ENCODE assay signal across 32 cellular contexts in the genomic region with DNA sequence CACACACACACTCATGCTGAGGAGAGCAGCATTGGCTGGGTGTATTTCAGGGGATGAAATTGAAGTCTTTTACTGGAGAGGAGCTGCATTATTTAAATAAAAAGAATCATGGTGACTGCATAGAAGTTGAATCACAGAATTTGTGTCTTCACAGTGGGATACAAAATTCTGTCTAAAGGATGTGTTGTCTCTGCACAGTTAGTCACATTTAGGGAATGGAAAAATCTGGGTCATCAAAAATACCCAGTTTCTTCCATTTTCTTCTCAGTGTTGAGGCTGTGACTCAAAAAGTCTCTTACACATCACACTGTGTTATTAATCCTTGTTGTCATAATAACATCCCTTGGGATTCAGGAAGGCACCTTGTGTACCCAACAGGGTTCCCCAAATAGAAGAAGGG. TPM values are rescaled to one million over a fixed set of nuclear protein-coding genes. Genes with fewer than 3 reads are reported as not detected.
DNase-seq lines count a peak whose midpoint lies in the region; ATAC-seq, FAIRE-seq and TF ChIP-seq lines count a peak whose summit lies in the region.
"Had no signal": no experiment of that assay in that cellular context is flagged by ENCODE, and none has a peak within 500 bp of the region (broad histone marks: within the 10 kb centered on the region; RNA-seq: fewer than 3 reads in every experiment).

No MANE protein-coding gene starts in this region.

- H3K27me3 Mint-ChIP-seq in HFFc6 (ENCODE audit: insufficient read depth) (no peaks in the 10 kb centered on the region; the same call in 1 of the 2 replicates), astrocyte (ENCODE audit: low read depth, unreplicated experiment) (no peaks in the 10 kb centered on the region), osteocyte (ENCODE audit: unreplicated experiment) (no peaks in the 10 kb centered on the region)
- H3K27me3 Mint-ChIP-seq: progenitor cell of endocrine pancreas had no signal

- ATAC-seq in SK-N-SH treated with all-trans-retinoic acid at 6 μM for 48 hours, result no peak
- ATAC-seq in HG02970 (IDR thresholded peaks at IDR 0.05; ENCODE audit: low FRiP score, unreplicated experiment), result no peak
- ATAC-seq: GM12878, heart right ventricle, HepG2, left colon had no signal

- intact Hi-C loops in uterus (cut with DNase I; ENCODE audit: low total_unique reads), result no loop called here

- TF ChIP-seq RAD21 in SK-N-SH (IDR thresholded peaks at IDR 0.05; ENCODE audit: low read length), result no peak

- POLR2A ChIA-PET in SK-N-SH (lab: Yijun Ruan, JAX), result no interaction called here

- H3K4me1 Mint-ChIP-seq in HFFc6 (ENCODE audit: low read depth) (peaks cover 78% of the 10 kb centered on the region), astrocyte (ENCODE audit: low read depth, unreplicated experiment) (no peaks in the 10 kb centered on the region), osteocyte (ENCODE audit: unreplicated experiment) (peaks cover 36% of the 10 kb centered on the region)
- H3K4me1 Mint-ChIP-seq: activated CD4-positive, alpha-beta memory T cell treated with anti-CD3 and anti-CD28 coated beads, Interleukin-2, amount 10 ng/mL, durations not matched to agents 7 days and 5 days; memory B cell had no signal

- H3K27ac ChIP-seq in SK-N-SH (ENCODE audit: low read depth in 2 of 2, low read length in 1 of 2), result peak overlapping the region in 1 of 2 experiments; percentile 70; a peak in 2 of 4 replicates
- peak overlapping the region; percentile 46 for H3K27ac ChIP-seq in astrocyte (ENCODE audit: low read depth, low read length)
- no peak overlapping the region for H3K27ac ChIP-seq in uterus
- H3K27ac ChIP-seq: 22Rv1, coronary artery, heart right ventricle, PC-9, thoracic aorta, vagina had no signal

- TF ChIP-seq POLR2A in uterus (IDR thresholded peaks at IDR 0.05), result no peak

- peak overlapping the region; percentile 21; the same call in 1 of the 2 replicates for H3K4me3 Mint-ChIP-seq in HFFc6
- no peak overlapping the region for H3K4me3 Mint-ChIP-seq in astrocyte (ENCODE audit: unreplicated experiment)
- no peak overlapping the region for H3K4me3 Mint-ChIP-seq in osteocyte (ENCODE audit: unreplicated experiment)
- H3K4me3 Mint-ChIP-seq: activated CD4-positive, alpha-beta memory T cell treated with anti-CD3 and anti-CD28 coated beads, Interleukin-2, amount 10 ng/mL, durations not matched to agents 7 days and 5 days; CD14-positive monocyte; memory B cell had no signal

- DNase-seq in SK-N-SH, result no peak
- peak; percentile 72 for DNase-seq in HFFc6
- DNase-seq in astrocyte (ENCODE audit: low read depth), result no peak
- DNase-seq in osteocyte (ENCODE audit: extremely low spot score, unreplicated experiment), result no peak
- no peak for DNase-seq in NOMO-1 treated with dmso at 0.1 percent for 144 hours (lab: John Stamatoyannopoulos, UW; ENCODE audit: unreplicated experiment)
- no peak for DNase-seq in uterus
- DNase-seq: activated CD4-positive, alpha-beta memory T cell treated with anti-CD3 and anti-CD28 coated beads, Interleukin-2, amount 10 ng/mL, durations not matched to agents 7 days and 5 days; activated CD4-positive, CD25-positive, alpha-beta regulatory T cell; activated naive CD4-positive, alpha-beta T cell treated with Interleukin-2 at 50 U/mL for 16 hours; DMS79 treated with DMSO at 0.1 percent for 48 hours; effector memory CD4-positive, alpha-beta T cell; foreskin fibroblast; heart right ventricle; left colon; NCI-H1092; NCI-H187 treated with DMSO at 0.1 percent for 48 hours; NCI-H526; NK-92 treated with Interleukin-12 subunit alpha and Interleukin-12 subunit beta, amount 100 ng/mL, for 24 hours; PC-9; SHP77; stimulated activated naive CD4-positive, alpha-beta T cell had no signal

- H3K4me2 ChIP-seq in SK-N-SH (peak overlapping the region; percentile 35; the same call in 1 of the 2 replicates), astrocyte (ENCODE audit: low read length) (no peak overlapping the region)
- H3K4me2 ChIP-seq: PC-9 had no signal

- H3K27ac Mint-ChIP-seq in HFFc6 (peak overlapping the region; percentile 85), astrocyte (ENCODE audit: unreplicated experiment) (no peak overlapping the region), osteocyte (ENCODE audit: unreplicated experiment) (peak overlapping the region; percentile 73)
- H3K27ac Mint-ChIP-seq: activated CD4-positive, alpha-beta memory T cell treated with anti-CD3 and anti-CD28 coated beads, Interleukin-2, amount 10 ng/mL, durations not matched to agents 7 days and 5 days; memory B cell; progenitor cell of endocrine pancreas had no signal

- H3K79me2 ChIP-seq in SK-N-SH (ENCODE audit: insufficient read depth) (peaks cover 89% of the 10 kb centered on the region), astrocyte (ENCODE audit: insufficient read depth, low read length) (peaks cover 82% of the 10 kb centered on the region)

- peak overlapping the region; percentile 20; the same call in 1 of the 2 replicates for H3K9ac ChIP-seq in SK-N-SH
- H3K9ac ChIP-seq in astrocyte (ENCODE audit: low read length), result no peak overlapping the region

- H3K36me3 Mint-ChIP-seq in HFFc6 (ENCODE audit: low read depth) (peaks cover 51% of the 10 kb centered on the region), astrocyte (ENCODE audit: low read depth, unreplicated experiment) (no peaks in the 10 kb centered on the region), osteocyte (ENCODE audit: unreplicated experiment) (peaks cover 3% of the 10 kb centered on the region)
- H3K36me3 Mint-ChIP-seq: CD14-positive monocyte, memory B cell had no signal

- peaks cover 35% of the 10 kb centered on the region for H3F3A ChIP-seq in SK-N-SH (replicated peaks; ENCODE audit: insufficient read depth)

- CTCF ChIA-PET in SK-N-SH (lab: Yijun Ruan, JAX), result no interaction called here

- H3K9me3 ChIP-seq in SK-N-SH, result no peaks in the 10 kb centered on the region
- no peaks in the 10 kb centered on the region for H3K9me3 ChIP-seq in astrocyte (ENCODE audit: insufficient read depth, low read depth, low read length)
- no peaks in the 10 kb centered on the region for H3K9me3 ChIP-seq in uterus
- H3K9me3 ChIP-seq: heart right ventricle, thoracic aorta, vagina had no signal

- no peaks in the 10 kb centered on the region for H3K9me2 ChIP-seq in SK-N-SH

- H3K4me3 ChIP-seq in SK-N-SH (ENCODE audit: low read depth in 2 of 2, low read length in 1 of 2), result no peak overlapping the region
- no peak overlapping the region for H3K4me3 ChIP-seq in astrocyte (ENCODE audit: insufficient read depth, low read depth, low read length)
- H3K4me3 ChIP-seq in uterus, result no peak overlapping the region
- H3K4me3 ChIP-seq: coronary artery, GM12878, heart right ventricle, PC-9, thoracic aorta, vagina had no signal

- H2AFZ ChIP-seq in SK-N-SH (ENCODE audit: low read depth), result no peak overlapping the region
- no peak overlapping the region for H2AFZ ChIP-seq in astrocyte (ENCODE audit: low read depth, low read length)
- H2AFZ ChIP-seq: PC-9 had no signal

- no peaks in the 10 kb centered on the region for H4K20me1 ChIP-seq in SK-N-SH (ENCODE audit: insufficient read depth)
- H4K20me1 ChIP-seq in astrocyte (ENCODE audit: insufficient read depth, low read length), result peaks cover 27% of the 10 kb centered on the region

- no peaks in the 10 kb centered on the region for H3K27me3 ChIP-seq in SK-N-SH (ENCODE audit: insufficient read depth)
- H3K27me3 ChIP-seq in astrocyte (ENCODE audit: insufficient read depth, low read length), result no peaks in the 10 kb centered on the region
- H3K27me3 ChIP-seq in uterus, result no peaks in the 10 kb centered on the region
- H3K27me3 ChIP-seq: heart right ventricle, vagina had no signal

- no peaks in the 10 kb centered on the region for H3K9me3 Mint-ChIP-seq in HFFc6
- H3K9me3 Mint-ChIP-seq in astrocyte (ENCODE audit: unreplicated experiment), result no peaks in the 10 kb centered on the region
- H3K9me3 Mint-ChIP-seq in osteocyte (ENCODE audit: unreplicated experiment), result no peaks in the 10 kb centered on the region
- H3K9me3 Mint-ChIP-seq: activated CD4-positive, alpha-beta memory T cell treated with anti-CD3 and anti-CD28 coated beads, Interleukin-2, amount 10 ng/mL, durations not matched to agents 7 days and 5 days; memory B cell had no signal

- no peak for TF ChIP-seq CTCF in SK-N-SH (IDR thresholded peaks at IDR 0.05)
- TF ChIP-seq CTCF in HFFc6 (IDR thresholded peaks at IDR 0.05), result no peak
- no peak for TF ChIP-seq CTCF in astrocyte (IDR thresholded peaks at IDR 0.05; ENCODE audit: insufficient read depth, low read depth, low read length)
- no peak for TF ChIP-seq CTCF in osteocyte (IDR thresholded peaks at IDR 0.05)
- TF ChIP-seq CTCF in uterus (IDR thresholded peaks at IDR 0.05), result no peak

- FAIRE-seq in astrocyte (lab: Jason Lieb, UNC), result no peak
- FAIRE-seq: GM12878, HepG2 had no signal

- H3K4me1 ChIP-seq in SK-N-SH (ENCODE audit: control insufficient read depth in 1 of 2, insufficient read depth in 2 of 2, low read depth in 1 of 2, low read length in 1 of 2) (peaks cover 0 to 16% of the 10 kb centered on the region in 2 experiments; a peak in 2 of 4 replicates), astrocyte (ENCODE audit: insufficient read depth, low read length) (peaks cover 18% of the 10 kb centered on the region), uterus (no peaks in the 10 kb centered on the region)
- H3K4me1 ChIP-seq: vagina had no signal

- H3K36me3 ChIP-seq in SK-N-SH (replicated peaks in 1 of 2; ENCODE audit: control insufficient read depth in 1 of 2, insufficient read depth in 2 of 2, low read length in 1 of 2), result peaks cover 4 to 19% of the 10 kb centered on the region in 2 experiments
- no peaks in the 10 kb centered on the region for H3K36me3 ChIP-seq in astrocyte (ENCODE audit: insufficient read depth, low read length)
- H3K36me3 ChIP-seq in uterus, result no peaks in the 10 kb centered on the region
- H3K36me3 ChIP-seq: thoracic aorta, vagina had no signal

- no peak for TF ChIP-seq EP300 in SK-N-SH (IDR thresholded peaks at IDR 0.05; ENCODE audit: borderline replicate concordance in 1 of 2, low read depth in 1 of 2, low read length in 1 of 2)

RNA-seq across cellular contexts. Expression of a gene that starts 10.9 kb away (rescaled TPM):
- polyA plus RNA-seq in SK-N-SH (2012; rRNA removed), result 50.0 and 55.0 TPM in 2 replicates
- 72.7 and 72.8 TPM in 2 replicates for polyA plus RNA-seq in SK-N-SH (2012; cell fraction: cytosol; rRNA removed)
- polyA plus RNA-seq in SK-N-SH (2012; cell fraction: nucleus; rRNA removed), result 39.7 and 70.7 TPM in 2 replicates
- total RNA-seq in HFFc6 (2021; fragmentation: NEBNext Ultra II Directional; extraction: Animal tissue kit (Norgen Biotek cat#: 25700)), result 100 to 1,000 TPM; 388 to 630 (median 429) TPM
- total RNA-seq in astrocyte (48.6 and 58.5 TPM in 2 replicates), osteocyte (18.5 and 21.9 TPM in 2 replicates), uterus (10 to 100 TPM; 16.2 to 30.2 (median 22.9) TPM)
